ENCODE assay signal across 8 cellular contexts in genomic region chr19:9785367-9786331, GRCh38. TPM values are rescaled to one million over a fixed set of nuclear protein-coding genes. Genes with fewer than 3 reads are reported as not detected.
DNase-seq lines count a peak whose midpoint lies in the region; ATAC-seq and TF ChIP-seq lines count a peak whose summit lies in the region.

No MANE protein-coding gene starts in this region.

- peak overlapping the region; percentile 85 for H3K4me2 ChIP-seq in OCI-LY1 (ENCODE audit: low read length)

- no peaks in the 10 kb centered on the region for H3K9me2 ChIP-seq in OCI-LY1 (ENCODE audit: low read depth, low read length)

- H3K4me1 ChIP-seq in CD8-positive, alpha-beta T cell (ENCODE audit: insufficient read depth, low read length): peaks cover 10% of the 10 kb centered on the region
- peaks cover 11% of the 10 kb centered on the region for H3K4me1 ChIP-seq in HUES48 (ENCODE audit: control insufficient read depth, insufficient read depth, low read length)
- H3K4me1 ChIP-seq in OCI-LY1 (ENCODE audit: insufficient read depth, low read length, severe bottlenecking): peaks cover 18% of the 10 kb centered on the region
- H3K4me1 ChIP-seq in mucosa of descending colon (ENCODE audit: low read depth): peaks cover 13% of the 10 kb centered on the region

- H3K4me1 Mint-ChIP-seq in CD8-positive, alpha-beta T cell (ENCODE audit: low read depth): peaks cover 29% of the 10 kb centered on the region

- H2AFZ ChIP-seq in OCI-LY1 (ENCODE audit: low read length): no peak overlapping the region

- no peak for TF ChIP-seq CTCF in CD8-positive, alpha-beta T cell (IDR thresholded peaks at IDR 0.05)
- TF ChIP-seq CTCF in GM20000 (IDR thresholded peaks at IDR 0.05; ENCODE audit: extremely low read depth, missing control alignments) (no peak), OCI-LY1 (IDR thresholded peaks at IDR 0.05; ENCODE audit: low read length) (no peak), mucosa of descending colon (IDR thresholded peaks at IDR 0.05) (no peak)

- H3K79me2 ChIP-seq in OCI-LY1 (ENCODE audit: insufficient read depth, low read length): no peaks in the 10 kb centered on the region

- DNase-seq in CD8-positive, alpha-beta T cell: peak; percentile 90 to 98 (median 97)
- DNase-seq in GM20000 (ENCODE audit: low spot score) (peak; percentile 92), activated T-cell treated with anti-CD3 and anti-CD28 coated beads for 48 hours (ENCODE audit: low read depth) (peak; percentile 94), epithelial cell of prostate (ENCODE audit: low read depth, low spot score) (peak; percentile 73), mucosa of descending colon (peak; percentile 98 to 99 (median 99))
- peak; percentile 93 to 94 for DNase-seq in stimulated activated CD8-positive, alpha-beta memory T cell treated with anti-CD3 and anti-CD28 coated beads, Interleukin-4, amount 100 ng/mL, for 1 hour (ENCODE audit: low read depth in 2 of 2, low spot score in 1 of 2)

- no peaks in the 10 kb centered on the region for H4K20me1 ChIP-seq in OCI-LY1 (ENCODE audit: insufficient read depth, low read length)

- H3K36me3 ChIP-seq in CD8-positive, alpha-beta T cell (ENCODE audit: insufficient read depth, low read length): no peaks in the 10 kb centered on the region
- H3K36me3 ChIP-seq in HUES48 (ENCODE audit: control insufficient read depth, insufficient read depth, low read length) (no peaks in the 10 kb centered on the region), OCI-LY1 (ENCODE audit: insufficient read depth, low read length) (no peaks in the 10 kb centered on the region), mucosa of descending colon (ENCODE audit: low read depth) (no peaks in the 10 kb centered on the region)

- H3K27ac ChIP-seq in CD8-positive, alpha-beta T cell (ENCODE audit: low read depth, low read length): peak overlapping the region; percentile 87
- H3K27ac ChIP-seq in HUES48 (ENCODE audit: low read depth, low read length): peak overlapping the region; percentile 99
- peak overlapping the region; percentile 90 for H3K27ac ChIP-seq in OCI-LY1 (ENCODE audit: low read depth, low read length, poor library complexity, severe bottlenecking)
- H3K27ac ChIP-seq in epithelial cell of prostate: peak overlapping the region; percentile 96

- CTCF ChIA-PET in CD8-positive, alpha-beta T cell (lab: Charles Lee): no interaction called here

- peaks cover 7% of the 10 kb centered on the region for H3K36me3 Mint-ChIP-seq in CD8-positive, alpha-beta T cell

- peak overlapping the region; percentile 97 for H3K4me3 ChIP-seq in CD8-positive, alpha-beta T cell (ENCODE audit: low read depth, low read length)
- H3K4me3 ChIP-seq in HUES48 (ENCODE audit: low read depth, low read length) (peak overlapping the region; percentile 86), OCI-LY1 (ENCODE audit: low read depth, low read length, poor library complexity, severe bottlenecking) (peak overlapping the region; percentile 81), mucosa of descending colon (peak overlapping the region; percentile 36)

- POLR2A ChIA-PET in CD8-positive, alpha-beta T cell (lab: Charles Lee): interaction anchor here (0.7 to 1.4 kb wide), 2 partner anchors 17 to 1210 kb away, joined by 3 to 6 read pairs; partner anchors contain the start of gene ZNF846

- peak overlapping the region; percentile 95 for H3K27ac Mint-ChIP-seq in CD8-positive, alpha-beta T cell

- H3K9me3 ChIP-seq in CD8-positive, alpha-beta T cell (ENCODE audit: low read length): no peaks in the 10 kb centered on the region
- H3K9me3 ChIP-seq in HUES48 (ENCODE audit: control insufficient read depth, insufficient read depth, low read length) (no peaks in the 10 kb centered on the region), OCI-LY1 (ENCODE audit: low read length) (no peaks in the 10 kb centered on the region), mucosa of descending colon (no peaks in the 10 kb centered on the region)

- peak; percentile 82 for ATAC-seq in CD8-positive, alpha-beta T cell
- ATAC-seq in mucosa of descending colon: peak; percentile 92

- no peaks in the 10 kb centered on the region for H3F3A ChIP-seq in OCI-LY1 (ENCODE audit: insufficient read depth, low read length)

- H3K27me3 Mint-ChIP-seq in CD8-positive, alpha-beta T cell (ENCODE audit: low read depth): no peaks in the 10 kb centered on the region

- peak overlapping the region; percentile 83 for H3K9ac ChIP-seq in HUES48 (ENCODE audit: low read depth, low read length)
- peak overlapping the region; percentile 76 for H3K9ac ChIP-seq in OCI-LY1 (ENCODE audit: low read length)

- peak overlapping the region; percentile 88 for H3K4me3 Mint-ChIP-seq in CD8-positive, alpha-beta T cell

- H3K9me3 Mint-ChIP-seq in CD8-positive, alpha-beta T cell: no peaks in the 10 kb centered on the region

- H3K27me3 ChIP-seq in CD8-positive, alpha-beta T cell (ENCODE audit: insufficient read depth, low read length): no peaks in the 10 kb centered on the region
- H3K27me3 ChIP-seq in HUES48 (ENCODE audit: control insufficient read depth, insufficient read depth, low read length): no peaks in the 10 kb centered on the region
- no peaks in the 10 kb centered on the region for H3K27me3 ChIP-seq in OCI-LY1 (ENCODE audit: insufficient read depth, low read length)

- intact Hi-C loops in CD8-positive, alpha-beta T cell (cut with DNase I, micrococcal nuclease): loop anchor here (1.0 to 5.0 kb wide), 6 partner anchors 8 to 643 kb away; partner anchors contain the start of genes FBXL12 (in 2 of the 2), ZNF846 (in 2 of the 2), PIN1 (in 1 of the 2) and ZNF317 (in 1 of the 2)
- intact Hi-C loops in mucosa of descending colon (cut with DNase I, micrococcal nuclease): loop anchor here in 1 of 2 donors (2.0 kb wide), 1 partner anchor 17 kb away; the partner anchor contains the start of gene ZNF846

RNA-seq across cellular contexts. Expression of gene ZNF846, which starts 17.1 kb away (rescaled TPM):
- 1 to 10 TPM; 6.4 to 8.2 TPM for total RNA-seq in CD8-positive, alpha-beta T cell
- total RNA-seq in mucosa of descending colon: 10 to 100 TPM; 13.4 to 22.1 (median 20.2) TPM

RNA-seq across cellular contexts. Expression of gene FBXL12, which starts 33.2 kb away (rescaled TPM):
- 10 to 100 TPM; 38.9 to 41.3 TPM for total RNA-seq in CD8-positive, alpha-beta T cell
- total RNA-seq in mucosa of descending colon: 10 to 100 TPM; 25.7 to 36.1 (median 31.3) TPM

RNA-seq across cellular contexts. Expression of gene UBL5, which starts 42.1 kb away (rescaled TPM):
- total RNA-seq in CD8-positive, alpha-beta T cell: 100 to 1,000 TPM; 161 to 173 TPM
- total RNA-seq in mucosa of descending colon: 100 to 1,000 TPM; 244 to 293 (median 271) TPM

RNA-seq across cellular contexts. Expression of gene PIN1, which starts 49.5 kb away (rescaled TPM):
- total RNA-seq in CD8-positive, alpha-beta T cell: 10 to 100 TPM; 42.4 to 42.7 TPM
- 10 to 100 TPM; 44.5 to 64.2 (median 52.5) TPM for total RNA-seq in mucosa of descending colon

Comparison
In these comparisons a context has a peak if more than half of its experiments do, and no peak if none do; other contexts are left out.
1. Peak in every context shown above with its lines: DNase-seq, ATAC-seq, H3K4me3 ChIP-seq and H3K27ac ChIP-seq.
2. H3K4me3 ChIP-seq: peak in every context shown above with its lines; median percentile 97 in CD8-positive, alpha-beta T cell; 86 in HUES48; 81 in OCI-LY1; 36 in mucosa of descending colon.